ENCODE assay signal across 1 cellular context in the genomic region with DNA sequence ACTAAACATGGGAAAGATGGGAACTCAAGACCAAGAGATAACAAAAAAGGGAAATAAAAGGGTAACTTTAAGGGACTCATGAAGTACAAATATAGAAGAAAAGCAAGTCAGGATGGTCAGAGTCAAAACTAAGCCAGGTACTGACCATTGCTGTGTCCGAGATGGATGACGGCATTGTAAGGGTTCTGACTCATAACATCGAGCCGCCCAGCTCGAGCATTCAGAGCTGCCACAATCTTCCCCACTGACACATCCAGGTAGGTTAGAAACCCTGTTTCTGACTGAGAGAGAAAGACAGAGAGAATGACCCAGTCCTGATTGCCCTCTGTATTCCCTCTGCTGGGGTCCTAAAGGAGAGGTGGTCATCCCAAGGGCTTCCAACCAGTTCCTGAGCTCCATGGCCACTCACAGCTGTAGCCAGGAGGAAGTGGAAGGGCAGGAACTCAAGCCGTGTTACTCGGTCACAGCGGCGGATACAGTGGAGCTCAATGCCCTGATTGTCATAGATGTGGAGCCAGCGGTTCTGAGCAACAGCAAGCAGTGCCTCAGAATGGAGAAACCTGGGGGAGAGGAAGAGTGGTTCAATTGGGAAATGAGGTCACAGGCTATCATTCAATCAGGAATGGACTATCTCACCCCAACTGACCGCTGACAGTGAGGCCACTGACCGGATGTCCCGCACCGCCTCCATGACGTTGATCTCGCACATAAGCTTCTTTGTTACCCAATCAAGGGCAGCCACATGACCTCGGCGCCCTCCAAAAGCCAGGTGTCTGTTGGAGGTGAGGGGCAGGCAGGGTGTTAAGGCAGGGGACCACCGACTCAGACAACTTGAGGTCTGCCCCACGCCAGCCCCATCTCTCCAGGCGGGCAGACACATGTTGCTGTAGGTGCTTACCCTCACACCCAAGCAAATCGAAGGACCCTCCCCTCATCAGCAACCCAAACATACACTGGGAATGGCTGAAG.
TF ChIP-seq lines count a peak whose summit lies in the region.

No MANE protein-coding gene starts in this region.

TF ChIP-seq in GM12878, 131 proteins besides CTCF, POLR2A, EP300 and RAD21:
- TF ChIP-seq MEF2A (IDR thresholded peaks at IDR 0.05; ENCODE audit: insufficient read depth, low read depth, low read length), result no peak
- no peak for TF ChIP-seq ZNF384 (IDR thresholded peaks at IDR 0.05; ENCODE audit: borderline replicate concordance, low read depth, low read length)
- TF ChIP-seq CHD2 (IDR thresholded peaks at IDR 0.05; ENCODE audit: borderline replicate concordance, low read depth, low read length), result no peak
- TF ChIP-seq TARDBP (IDR thresholded peaks at IDR 0.05; ENCODE audit: borderline replicate concordance), result no peak
- no peak for TF ChIP-seq MTA2 (IDR thresholded peaks at IDR 0.05; ENCODE audit: low read depth)
- TF ChIP-seq TCF7 (IDR thresholded peaks at IDR 0.05; ENCODE audit: borderline replicate concordance), result no peak
- no peak for TF ChIP-seq ESRRA (IDR thresholded peaks at IDR 0.05; ENCODE audit: low read length)
